ENCODE assay signal across 25 cellular contexts in genomic region chr22:33865248-33865647, GRCh38. TPM values are rescaled to one million over a fixed set of nuclear protein-coding genes. Genes with fewer than 3 reads are reported as not detected.
DNase-seq lines count a peak whose midpoint lies in the region; ATAC-seq, FAIRE-seq and TF ChIP-seq lines count a peak whose summit lies in the region.
"Had no signal": no experiment of that assay in that cellular context is flagged by ENCODE, and none has a peak within 500 bp of the region (broad histone marks: within the 10 kb centered on the region; RNA-seq: fewer than 3 reads in every experiment).

No MANE protein-coding gene starts in this region.

- no peaks in the 10 kb centered on the region for H3K27me3 ChIP-seq in BLaER1 treated with 17β-estradiol and CSF1 and Interleukin-3, amounts not matched to agents 10 nM and 100 nM
- no peaks in the 10 kb centered on the region for H3K27me3 ChIP-seq in HepG2 (ENCODE audit: control insufficient read depth in 1 of 2, insufficient read depth in 2 of 2, low read length in 2 of 2)
- H3K27me3 ChIP-seq in skeletal muscle tissue (ENCODE audit: control insufficient read depth in 3 of 3, insufficient read depth in 3 of 3, low read length in 3 of 3): no peaks in the 10 kb centered on the region

- in situ Hi-C loops in HepG2 (cut with HindIII; ENCODE audit: extremely low pct_ligation_motif_present, low pct_unique_long_range_greater_than_20kb): no loop called here

- H3K36me3 Mint-ChIP-seq in activated B cell treated with CpG ODN at 0.5 μM for 24 hours (ENCODE audit: low read depth) (no peaks in the 10 kb centered on the region), CD14-positive monocyte (no peaks in the 10 kb centered on the region)
- H3K36me3 Mint-ChIP-seq: activated naive CD8-positive, alpha-beta T cell treated with anti-CD3 and anti-CD28 coated beads, Interleukin-2, amount 10 ng/mL, durations not matched to agents 7 days and 5 days; brain; natural killer cell had no signal

- no peak for TF ChIP-seq RAD21 in HepG2 (CRISPR knock-in tag; IDR thresholded peaks at IDR 0.05)

- H3K9me3 Mint-ChIP-seq in activated B cell treated with CpG ODN at 0.5 μM for 24 hours: no peaks in the 10 kb centered on the region
- H3K9me3 Mint-ChIP-seq in CD14-positive monocyte: peaks cover 0 to 20% (median 5%) of the 10 kb centered on the region in 7 donors
- H3K9me3 Mint-ChIP-seq: CD4-positive, alpha-beta T cell; natural killer cell had no signal

- CTCF ChIA-PET in activated B cell treated with CpG ODN at 0.5 μM for 24 hours (lab: Charles Lee) (no interaction called here), HepG2 (lab: Yijun Ruan, JAX; ENCODE audit: low intra/inter-chr PET ratio, low total read pairs) (no interaction called here)

- H3K9ac ChIP-seq in BLaER1 treated with 17β-estradiol and CSF1 and Interleukin-3, amounts not matched to agents 10 nM and 100 nM: peak overlapping the region in 7 of 11 experiments; percentile 33 to 56 (median 41); a peak in 11 of 22 replicates
- peak overlapping the region; percentile 49; the same call in 1 of the 2 replicates for H3K9ac ChIP-seq in HepG2 (ENCODE audit: insufficient read depth, low read depth, low read length)
- peak overlapping the region in 1 of 3 donors; percentile 33 for H3K9ac ChIP-seq in skeletal muscle tissue (ENCODE audit: low read depth in 1 of 3, low read length in 3 of 3)
- H3K9ac ChIP-seq: parathyroid adenoma had no signal

- POLR2A ChIA-PET in activated B cell treated with CpG ODN at 0.5 μM for 24 hours (lab: Charles Lee) (no interaction called here), HepG2 (lab: Yijun Ruan, JAX) (interaction anchor here (0.8 to 1.2 kb wide), 2 partner anchors 11 to 24 kb away, joined by 3 to 7 read pairs; no protein-coding TSS in a partner anchor)

- H3K4me1 ChIP-seq in BLaER1 treated with 17β-estradiol and CSF1 and Interleukin-3, amounts not matched to agents 10 nM and 100 nM: peaks cover 17 to 74% (median 38%) of the 10 kb centered on the region in 10 experiments
- H3K4me1 ChIP-seq in HepG2 (ENCODE audit: insufficient read depth, low read length): peaks cover 41% of the 10 kb centered on the region
- H3K4me1 ChIP-seq in skeletal muscle tissue (ENCODE audit: control insufficient read depth in 3 of 3, insufficient read depth in 3 of 3, low read length in 3 of 3): peaks cover 34 to 63% (median 59%) of the 10 kb centered on the region in 3 donors
- H3K4me1 ChIP-seq: parathyroid adenoma had no signal

- DNase-seq in activated B cell treated with CpG ODN at 0.5 μM for 24 hours: no peak
- DNase-seq in HepG2 (ENCODE audit: low spot score): peak; percentile 61
- DNase-seq in SIG-M5 (lab: John Stamatoyannopoulos, UW): no peak
- DNase-seq in CD14-positive monocyte (ENCODE audit: low spot score): no peak
- no peak for DNase-seq in kidney glomerular epithelial cell (lab: John Stamatoyannopoulos, UW)
- no peak for DNase-seq in hippocampal formation (lab: John Stamatoyannopoulos, UW)
- DNase-seq: activated CD4-positive, alpha-beta T cell treated with anti-CD3 and anti-CD28 coated beads for 48 hours; activated naive CD8-positive, alpha-beta T cell treated with anti-CD3 and anti-CD28 coated beads, Interleukin-2, amount 10 ng/mL, durations not matched to agents 7 days and 5 days; CD4-positive, alpha-beta T cell; DMS153; GDM1; kidney; natural killer cell; NCI-H1417 treated with DMSO at 0.1 percent for 48 hours; NCI-H526 treated with DMSO at 0.1 percent for 48 hours; small intestine; stimulated activated CD4-positive, alpha-beta T cell treated with anti-CD3 and anti-CD28 coated beads, Interleukin-4, amount 100 ng/mL, for 1 hour; T-helper 1 cell had no signal

- H3K27me3 Mint-ChIP-seq in activated B cell treated with CpG ODN at 0.5 μM for 24 hours (no peaks in the 10 kb centered on the region), CD14-positive monocyte (ENCODE audit: low read depth in 3 of 3) (peaks cover 0 to 3% (median 0%) of the 10 kb centered on the region in 3 donors)
- H3K27me3 Mint-ChIP-seq: activated naive CD8-positive, alpha-beta T cell treated with anti-CD3 and anti-CD28 coated beads, Interleukin-2, amount 10 ng/mL, durations not matched to agents 7 days and 5 days; CD4-positive, alpha-beta T cell; stimulated activated naive CD8-positive, alpha-beta T cell treated with anti-CD3 and anti-CD28 coated beads, Interleukin-15, Interleukin-2, amounts not matched to agents 100 ng/mL and 50 ng/mL, for 24 hours had no signal

- H2AFZ ChIP-seq in HepG2 (ENCODE audit: low read length): no peak overlapping the region
- H2AFZ ChIP-seq: parathyroid adenoma had no signal

- H4K20me1 ChIP-seq in BLaER1 treated with 17β-estradiol and CSF1 and Interleukin-3, amounts not matched to agents 10 nM and 100 nM: peaks cover 14 to 99% (median 89%) of the 10 kb centered on the region in 11 experiments; a peak in 17 of 22 replicates
- no peaks in the 10 kb centered on the region for H4K20me1 ChIP-seq in HepG2 (ENCODE audit: insufficient read depth, low read length)

- TF ChIP-seq POLR2A in HepG2 (IDR thresholded peaks at IDR 0.05; ENCODE audit: insufficient read depth in 1 of 2, low read depth in 2 of 2, low read length in 2 of 2): no peak

- H3K36me3 ChIP-seq in BLaER1 treated with 17β-estradiol and CSF1 and Interleukin-3, amounts not matched to agents 10 nM and 100 nM: peaks cover 0 to 10% (median 0%) of the 10 kb centered on the region in 11 experiments; a peak in 2 of 22 replicates
- H3K36me3 ChIP-seq in HepG2 (replicated peaks in 1 of 2; ENCODE audit: control insufficient read depth in 1 of 2, insufficient read depth in 2 of 2, low read length in 2 of 2) (no peaks in the 10 kb centered on the region), skeletal muscle tissue (ENCODE audit: control insufficient read depth in 3 of 3, insufficient read depth in 3 of 3, low read length in 3 of 3) (no peaks in the 10 kb centered on the region)

- intact Hi-C loops in activated B cell treated with CpG ODN at 0.5 μM for 24 hours (cut with micrococcal nuclease): no loop called here
- intact Hi-C loops in HepG2 (cut with micrococcal nuclease; ENCODE audit: unreplicated experiment): no loop called here
- intact Hi-C loops in CD14-positive monocyte (cut with micrococcal nuclease): no loop called here

- no peaks in the 10 kb centered on the region for H3K79me2 ChIP-seq in HepG2 (ENCODE audit: insufficient read depth, low read length)
- H3K79me2 ChIP-seq: parathyroid adenoma had no signal

- H3K4me3 ChIP-seq in BLaER1 treated with 17β-estradiol and CSF1 and Interleukin-3, amounts not matched to agents 10 nM and 100 nM: no peak overlapping the region
- H3K4me3 ChIP-seq in HepG2 (replicated peaks in 1 of 3; ENCODE audit: insufficient read depth in 1 of 3, low read depth in 2 of 3, low read length in 3 of 3) (peak overlapping the region in 2 of 3 experiments; percentile 23 to 58; a peak in 4 of 6 replicates), skeletal muscle tissue (ENCODE audit: low read length in 3 of 3) (no peak overlapping the region)

- H3K27ac ChIP-seq in BLaER1 treated with 17β-estradiol and CSF1 and Interleukin-3, amounts not matched to agents 10 nM and 100 nM: peak overlapping the region in 9 of 11 experiments; percentile 31 to 80 (median 67); a peak in 17 of 22 replicates
- H3K27ac ChIP-seq in HepG2 (ENCODE audit: extremely low read length, insufficient read depth, low read length) (peak overlapping the region; percentile 72), skeletal muscle tissue (ENCODE audit: low read depth, low read length) (peak overlapping the region; percentile 15)
- H3K27ac ChIP-seq: parathyroid adenoma had no signal

- no peak for TF ChIP-seq EP300 in HepG2 (IDR thresholded peaks at IDR 0.05; ENCODE audit: low read depth in 2 of 2, low read length in 2 of 2)
- no peak for TF ChIP-seq EP300 in HepG2 (CRISPR knock-in tag; IDR thresholded peaks at IDR 0.05; ENCODE audit: borderline replicate concordance)

- peak; percentile 23 for FAIRE-seq in HepG2 (lab: Jason Lieb, UNC)
- FAIRE-seq: kidney, small intestine, urothelium cell line had no signal

- H3K27ac Mint-ChIP-seq in activated B cell treated with CpG ODN at 0.5 μM for 24 hours (peak overlapping the region; percentile 20), CD14-positive monocyte (no peak overlapping the region)
- H3K27ac Mint-ChIP-seq: activated naive CD8-positive, alpha-beta T cell treated with anti-CD3 and anti-CD28 coated beads, Interleukin-2, amount 10 ng/mL, durations not matched to agents 7 days and 5 days; activated T-helper 2 cell treated with anti-CD3 and anti-CD28 coated beads, Interferon-gamma antibody, Interleukin-2, Interleukin-4, amounts not matched to agents 10 μg/mL and 5 μg/mL and 100 μg/mL, durations not matched to agents 14 hours and 24 hours and 36 hours; CD4-positive, alpha-beta T cell; natural killer cell; stimulated activated naive CD8-positive, alpha-beta T cell treated with anti-CD3 and anti-CD28 coated beads, Interleukin-15, Interleukin-2, amounts not matched to agents 100 ng/mL and 50 ng/mL, for 24 hours had no signal

- WGBS in HepG2 (ENCODE audit: low lambda C conversion rate): 12% methylated on average over 5 of the region's 5 CpGs

- H3K4me1 Mint-ChIP-seq in activated B cell treated with CpG ODN at 0.5 μM for 24 hours (peaks cover 19% of the 10 kb centered on the region), CD14-positive monocyte (no peaks in the 10 kb centered on the region)
- H3K4me1 Mint-ChIP-seq: activated naive CD8-positive, alpha-beta T cell treated with anti-CD3 and anti-CD28 coated beads, Interleukin-2, amount 10 ng/mL, durations not matched to agents 7 days and 5 days; natural killer cell had no signal

- no peaks in the 10 kb centered on the region; a peak in 1 of 22 replicates for H3K9me3 ChIP-seq in BLaER1 treated with 17β-estradiol and CSF1 and Interleukin-3, amounts not matched to agents 10 nM and 100 nM (replicated peaks in 1 of 11)
- H3K9me3 ChIP-seq in HepG2 (ENCODE audit: low read length) (no peaks in the 10 kb centered on the region), skeletal muscle tissue (ENCODE audit: control insufficient read depth in 3 of 3, low read length in 3 of 3) (no peaks in the 10 kb centered on the region)

- no TSS peak for BruUV-seq in HepG2 (replicated peaks; lab: Mats Ljungman, UMichigan)

- no peak for ATAC-seq in activated B cell treated with CpG ODN at 0.5 μM for 24 hours (ENCODE audit: low read depth)
- peak; percentile 45 for ATAC-seq in HepG2
- ATAC-seq: natural killer cell had no signal

- peak overlapping the region; percentile 35 to 89 (median 74) for H3K4me2 ChIP-seq in BLaER1 treated with 17β-estradiol and CSF1 and Interleukin-3, amounts not matched to agents 10 nM and 100 nM
- H3K4me2 ChIP-seq in HepG2 (ENCODE audit: low read depth, low read length): peak overlapping the region; percentile 76

- H3K4me3 Mint-ChIP-seq in activated B cell treated with CpG ODN at 0.5 μM for 24 hours: no peak overlapping the region
- H3K4me3 Mint-ChIP-seq in CD14-positive monocyte: no peak overlapping the region
- H3K4me3 Mint-ChIP-seq: activated naive CD8-positive, alpha-beta T cell treated with anti-CD3 and anti-CD28 coated beads, Interleukin-2, amount 10 ng/mL, durations not matched to agents 7 days and 5 days; brain; CD4-positive, alpha-beta T cell; natural killer cell; stimulated activated naive CD8-positive, alpha-beta T cell treated with anti-CD3 and anti-CD28 coated beads, Interleukin-15, Interleukin-2, amounts not matched to agents 100 ng/mL and 50 ng/mL, for 24 hours had no signal

- TF ChIP-seq CTCF in activated B cell treated with CpG ODN at 0.5 μM for 24 hours (IDR thresholded peaks at IDR 0.05) (no peak), HepG2 (CRISPR knock-in tag; IDR thresholded peaks at IDR 0.05) (no peak), CD14-positive monocyte (IDR thresholded peaks at IDR 0.05) (no peak)

RNA-seq across cellular contexts. Expression of gene LARGE1, which starts 55.0 kb away (rescaled TPM):
- total RNA-seq in activated B cell treated with CpG ODN at 0.5 μM for 24 hours: 22.2 and 22.3 TPM in 2 replicates
- total RNA-seq in HepG2 (2016; rRNA removed; fragmentation: Illumina TruSeq; extraction: Trizol): 10.2 and 11.0 TPM in 2 replicates
- 2.6 and 4.8 TPM in 2 replicates for total RNA-seq in HepG2 (2016; cell fraction: cytosol; rRNA removed; fragmentation: Illumina TruSeq; extraction: Trizol; ENCODE audit: low read depth)
- 8.7 and 10.4 TPM in 2 replicates for total RNA-seq in HepG2 (2016; cell fraction: insoluble cytoplasmic fraction; rRNA removed; fragmentation: Illumina TruSeq; extraction: Trizol)
- 8.0 and 8.7 TPM in 2 replicates for total RNA-seq in HepG2 (2016; cell fraction: membrane; rRNA removed; fragmentation: Illumina TruSeq; extraction: Trizol)
- total RNA-seq in HepG2 (2016; cell fraction: nucleus; rRNA removed; fragmentation: Illumina TruSeq; extraction: Trizol): 12.6 and 19.7 TPM in 2 replicates
- 8.4 and 9.7 TPM in 2 replicates for polyA plus RNA-seq in HepG2 (2011; rRNA removed)
- polyA plus RNA-seq in HepG2 (2011; cell fraction: cytosol; rRNA removed): 7.6 and 7.8 TPM in 2 replicates
- polyA plus RNA-seq in HepG2 (2011; cell fraction: nucleus; rRNA removed): 10.1 and 10.2 TPM in 2 replicates
- 6.8 and 7.7 TPM in 2 replicates for polyA plus RNA-seq in HepG2 (2012)
- polyA plus RNA-seq in HepG2 (2016; cell fraction: cytosol; fragmentation: Illumina TruSeq; extraction: Trizol; ENCODE audit: low read depth): 1.0 and 1.3 TPM in 2 replicates
- 7.4 and 8.7 TPM in 2 replicates for polyA plus RNA-seq in HepG2 (2016; cell fraction: insoluble cytoplasmic fraction; fragmentation: Illumina TruSeq; extraction: Trizol; ENCODE audit: low read depth)
- 4.7 and 5.3 TPM in 2 replicates for polyA plus RNA-seq in HepG2 (2016; cell fraction: membrane; fragmentation: Illumina TruSeq; extraction: Trizol; ENCODE audit: low read depth)
- polyA plus RNA-seq in HepG2 (2016; cell fraction: nucleus; fragmentation: Illumina TruSeq; extraction: Trizol; ENCODE audit: insufficient read depth, low read depth): 9.1 and 9.5 TPM in 2 replicates
- 0.09 and 45.3 TPM in 2 replicates for polyA minus RNA-seq in HepG2 (2011; rRNA and poly(A)+ RNA removed; ENCODE audit: low replicate concordance)
- 10.6 and 17.4 TPM in 2 replicates for polyA minus RNA-seq in HepG2 (2011; cell fraction: cytosol; rRNA and poly(A)+ RNA removed)
- polyA minus RNA-seq in HepG2 (2011; cell fraction: nucleus; rRNA and poly(A)+ RNA removed): 24.1 and 29.6 TPM in 2 replicates
- 12.5 TPM for total RNA-seq in skeletal muscle tissue
- under 1 TPM in 1 of 2 donors, not detected in 1; 0.05 TPM for polyA plus RNA-seq in CD14-positive monocyte

Comparison
In these comparisons a context has a peak if more than half of its experiments do, and no peak if none do; other contexts are left out.
1. H3K27ac ChIP-seq: peak in every context shown above with its lines; median percentile 72 in HepG2; 67 in BLaER1 treated with 17β-estradiol and CSF1 and Interleukin-3, amounts not matched to agents 10 nM and 100 nM; 15 in skeletal muscle tissue.
2. H3K4me3 ChIP-seq: peak in HepG2 (2 of 3); none in BLaER1 treated with 17β-estradiol and CSF1 and Interleukin-3, amounts not matched to agents 10 nM and 100 nM (0 of 10) and skeletal muscle tissue (0 of 3).